ENCODE assay signal across 22 cellular contexts in the genomic region with DNA sequence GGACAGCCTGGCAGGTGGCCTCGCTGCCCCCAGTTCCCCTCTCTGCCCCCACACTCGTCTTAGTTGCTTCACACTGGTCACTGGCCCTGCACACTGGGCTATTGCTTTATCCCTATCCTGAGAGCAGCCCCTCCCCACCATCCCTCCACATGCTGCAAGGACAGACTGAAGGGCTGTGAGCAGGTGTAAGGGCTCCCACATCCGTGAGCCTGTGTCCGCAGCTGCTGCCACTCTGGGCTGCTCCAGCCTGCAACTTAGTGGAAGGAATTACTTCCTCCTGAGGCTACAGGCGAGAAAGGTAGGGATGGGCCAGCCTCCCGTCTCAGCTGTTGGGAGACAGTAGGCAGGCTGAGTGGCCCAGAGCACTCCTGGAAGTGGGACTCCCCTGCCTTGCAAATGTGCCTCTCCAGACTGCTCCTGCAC. TPM values are rescaled to one million over a fixed set of nuclear protein-coding genes. Genes with fewer than 3 reads are reported as not detected.
DNase-seq lines count a peak whose midpoint lies in the region; ATAC-seq lines count a peak whose summit lies in the region.
"Had no signal": no experiment of that assay in that cellular context is flagged by ENCODE, and none has a peak within 500 bp of the region (broad histone marks: within the 10 kb centered on the region; RNA-seq: fewer than 3 reads in every experiment).

No MANE protein-coding gene starts in this region.

- H3K27ac Mint-ChIP-seq in stimulated activated effector memory CD8-positive, alpha-beta T cell treated with anti-CD3 and anti-CD28 coated beads, Interleukin-12 subunit alpha, Interleukin-12 subunit beta, amount 100 ng/mL, for 72 hours, result peak overlapping the region; percentile 54
- H3K27ac Mint-ChIP-seq in effector memory CD8-positive, alpha-beta T cell, result peak overlapping the region in 1 of 2 donors; percentile 72
- H3K27ac Mint-ChIP-seq: CD4-positive, CD25-positive, alpha-beta regulatory T cell; memory B cell; nephron progenitor cell had no signal

- H3K4me1 ChIP-seq in NT2/D1 (ENCODE audit: insufficient read depth, insufficient read length), result peaks cover 35% of the 10 kb centered on the region

- H3K4me3 ChIP-seq in NT2/D1 (ENCODE audit: insufficient read length, low read depth), result no peak overlapping the region
- H3K4me3 ChIP-seq: psoas muscle, spleen had no signal

- H3K4me1 Mint-ChIP-seq in stimulated activated effector memory CD8-positive, alpha-beta T cell treated with anti-CD3 and anti-CD28 coated beads, Interleukin-12 subunit alpha, Interleukin-12 subunit beta, amount 100 ng/mL, for 72 hours, result peaks cover 21% of the 10 kb centered on the region
- H3K4me1 Mint-ChIP-seq in effector memory CD8-positive, alpha-beta T cell (ENCODE audit: low read depth in 2 of 2), result peaks cover 3 to 7% of the 10 kb centered on the region in 2 donors

- peak; percentile 67 for ATAC-seq in left colon
- ATAC-seq in stimulated activated effector memory CD8-positive, alpha-beta T cell treated with anti-CD3 and anti-CD28 coated beads, Interleukin-12 subunit alpha, Interleukin-12 subunit beta, amount 100 ng/mL, for 72 hours, result no peak
- no peak for ATAC-seq in effector memory CD8-positive, alpha-beta T cell (replicated peaks)
- ATAC-seq in HG03045 (IDR thresholded peaks at IDR 0.05; ENCODE audit: unreplicated experiment), result no peak
- ATAC-seq: psoas muscle had no signal

- H3K27me3 Mint-ChIP-seq in effector memory CD8-positive, alpha-beta T cell, result peaks cover 0 to 41% of the 10 kb centered on the region in 2 donors

- DNase-seq in NT2/D1 (ENCODE audit: low read depth, low spot score) (no peak), left colon (peak; percentile 52 to 56)
- no peak for DNase-seq in stimulated activated effector memory CD8-positive, alpha-beta T cell treated with anti-CD3 and anti-CD28 coated beads, Interleukin-12 subunit alpha, Interleukin-12 subunit beta, amount 100 ng/mL, for 72 hours (ENCODE audit: low spot score in 2 of 2)
- DNase-seq in effector memory CD8-positive, alpha-beta T cell, result no peak
- DNase-seq in activated CD4-positive, alpha-beta T cell treated with anti-CD3 and anti-CD28 coated beads for 4 hours, result no peak
- DNase-seq: activated CD4-positive, alpha-beta T cell treated with anti-CD3 and anti-CD28 coated beads, Interleukin-2, amount 50 U/mL, for 1 hour; activated CD8-positive, alpha-beta memory T cell treated with anti-CD3 and anti-CD28 coated beads, Interleukin-2, amount 50 U/mL, for 48 hours; activated effector memory CD4-positive, alpha-beta T cell treated with anti-CD3 and anti-CD28 coated beads, Interleukin-2, amount 50 U/mL, for 16 hours; CD4-positive, CD25-positive, alpha-beta regulatory T cell; DMS 273 treated with DMSO at 0.1 percent for 48 hours; foreskin melanocyte; NCI-H774; nephron progenitor cell; OCI-M1; SHP77 treated with DMSO at 0.1 percent for 48 hours; spleen; stimulated activated CD4-positive, alpha-beta T cell treated with anti-CD3 and anti-CD28 coated beads, Interleukin-4, amount 100 ng/mL, for 4 hours; substantia nigra had no signal

- H3K36me3 ChIP-seq in NT2/D1 (ENCODE audit: insufficient read depth, insufficient read length, low read length), result peaks cover 56% of the 10 kb centered on the region

- H3K9me3 ChIP-seq in NT2/D1 (ENCODE audit: insufficient read depth, low read length), result no peaks in the 10 kb centered on the region
- H3K9me3 ChIP-seq: psoas muscle, spleen had no signal

- H3K9me3 Mint-ChIP-seq in stimulated activated effector memory CD8-positive, alpha-beta T cell treated with anti-CD3 and anti-CD28 coated beads, Interleukin-12 subunit alpha, Interleukin-12 subunit beta, amount 100 ng/mL, for 72 hours, result no peaks in the 10 kb centered on the region
- H3K9me3 Mint-ChIP-seq in effector memory CD8-positive, alpha-beta T cell, result no peaks in the 10 kb centered on the region
- H3K9me3 Mint-ChIP-seq: CD4-positive, CD25-positive, alpha-beta regulatory T cell; memory B cell; nephron progenitor cell had no signal

- H3K27me3 ChIP-seq in NT2/D1 (ENCODE audit: insufficient read depth, insufficient read length), result peaks cover 8% of the 10 kb centered on the region

- H3K4me3 Mint-ChIP-seq in stimulated activated effector memory CD8-positive, alpha-beta T cell treated with anti-CD3 and anti-CD28 coated beads, Interleukin-12 subunit alpha, Interleukin-12 subunit beta, amount 100 ng/mL, for 72 hours, result no peak overlapping the region
- H3K4me3 Mint-ChIP-seq in effector memory CD8-positive, alpha-beta T cell, result no peak overlapping the region
- H3K4me3 Mint-ChIP-seq: CD4-positive, CD25-positive, alpha-beta regulatory T cell; memory B cell; nephron progenitor cell had no signal

- H3K36me3 Mint-ChIP-seq in stimulated activated effector memory CD8-positive, alpha-beta T cell treated with anti-CD3 and anti-CD28 coated beads, Interleukin-12 subunit alpha, Interleukin-12 subunit beta, amount 100 ng/mL, for 72 hours, result peaks cover 22% of the 10 kb centered on the region
- no peaks in the 10 kb centered on the region for H3K36me3 Mint-ChIP-seq in effector memory CD8-positive, alpha-beta T cell (ENCODE audit: insufficient read depth)

- intact Hi-C loops in left colon (cut with DNase I, micrococcal nuclease), result no loop called here

- peak overlapping the region; percentile 17 for H3K9ac ChIP-seq in NT2/D1 (ENCODE audit: insufficient read length, low read depth)

RNA-seq across cellular contexts. Expression of a gene that starts 3.8 kb away (rescaled TPM):
- 100 to 1,000 TPM in 1 of 2 donors, 10 to 100 TPM in 1; 61.1 to 115 TPM for total RNA-seq in left colon
- total RNA-seq: CD4-positive, CD25-positive, alpha-beta regulatory T cell; T-helper 1 cell treated with Interleukin-12 subunit alpha and Interleukin-12 subunit beta and Interleukin-4 antibody, amounts not matched to agents 30 ng/mL and 1 ng/mL, for 36 hours had no signal

RNA-seq across cellular contexts. Expression of a gene that starts 14.3 kb away (rescaled TPM):
- 10 to 100 TPM; 20.2 to 38.0 TPM for total RNA-seq in left colon

RNA-seq across cellular contexts. Expression of a gene that starts 14.5 kb away (rescaled TPM):
- total RNA-seq in left colon, result 10 to 100 TPM; 10.1 to 12.2 TPM

RNA-seq across cellular contexts. Expression of a gene that starts 31.0 kb away (rescaled TPM):
- 100 to 1,000 TPM; 168 to 209 TPM for total RNA-seq in left colon

RNA-seq across cellular contexts. Expression of a gene that starts 41.5 kb away (rescaled TPM):
- total RNA-seq in left colon, result 1 to 10 TPM; 7.1 to 8.7 TPM

Comparison
In these comparisons a context has a peak if more than half of its experiments do, and no peak if none do; other contexts are left out.
1. DNase-seq: peak in left colon (2 of 2); none in NT2/D1 (single experiment), stimulated activated effector memory CD8-positive, alpha-beta T cell treated with anti-CD3 and anti-CD28 coated beads, Interleukin-12 subunit alpha, Interleukin-12 subunit beta, amount 100 ng/mL, for 72 hours (0 of 2), effector memory CD8-positive, alpha-beta T cell (0 of 3) and activated CD4-positive, alpha-beta T cell treated with anti-CD3 and anti-CD28 coated beads for 4 hours (0 of 2).